ENCODE assay signal across 1 cellular context in the genomic region with DNA sequence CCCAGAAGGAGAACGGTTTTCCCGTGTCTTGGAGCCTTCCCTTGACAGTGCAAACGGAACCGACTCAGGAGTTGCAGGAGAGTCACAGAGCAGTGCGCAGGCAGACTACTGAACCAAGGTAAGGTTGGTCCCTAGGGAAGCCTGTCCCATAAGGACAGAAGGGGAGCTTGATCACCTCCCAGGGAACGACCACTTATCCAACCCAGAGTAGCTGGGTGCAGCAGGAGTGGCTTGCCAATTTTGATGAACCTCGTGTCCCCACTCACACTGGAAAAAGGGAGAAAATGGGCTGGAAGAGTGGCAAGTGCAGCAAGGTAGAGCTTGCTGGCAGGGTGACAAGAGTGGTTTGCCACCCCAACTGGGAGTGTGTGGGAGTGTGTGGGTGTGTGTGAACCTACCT.
TF ChIP-seq lines count a peak whose summit lies in the region.

No MANE protein-coding gene starts in this region.

TF ChIP-seq in SK-N-SH treated with all-trans-retinoic acid at 6 μM for 48 hours, 23 proteins besides CTCF, POLR2A, EP300 and RAD21 (continued from another document):
- TF ChIP-seq, protein P1, sequence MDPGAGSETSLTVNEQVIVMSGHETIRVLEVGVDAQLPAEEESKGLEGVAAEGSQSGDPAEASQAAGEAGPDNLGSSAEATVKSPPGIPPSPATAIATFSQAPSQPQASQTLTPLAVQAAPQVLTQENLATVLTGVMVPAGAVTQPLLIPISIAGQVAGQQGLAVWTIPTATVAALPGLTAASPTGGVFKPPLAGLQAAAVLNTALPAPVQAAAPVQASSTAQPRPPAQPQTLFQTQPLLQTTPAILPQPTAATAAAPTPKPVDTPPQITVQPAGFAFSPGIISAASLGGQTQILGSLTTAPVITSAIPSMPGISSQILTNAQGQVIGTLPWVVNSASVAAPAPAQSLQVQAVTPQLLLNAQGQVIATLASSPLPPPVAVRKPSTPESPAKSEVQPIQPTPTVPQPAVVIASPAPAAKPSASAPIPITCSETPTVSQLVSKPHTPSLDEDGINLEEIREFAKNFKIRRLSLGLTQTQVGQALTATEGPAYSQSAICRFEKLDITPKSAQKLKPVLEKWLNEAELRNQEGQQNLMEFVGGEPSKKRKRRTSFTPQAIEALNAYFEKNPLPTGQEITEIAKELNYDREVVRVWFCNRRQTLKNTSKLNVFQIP (CRISPR knock-in tag; IDR thresholded peaks at IDR 0.05; ENCODE audit: borderline replicate concordance, low read depth), result no peak
- no peak for TF ChIP-seq SNAI2 (CRISPR knock-in tag; IDR thresholded peaks at IDR 0.05)
- TF ChIP-seq, protein P2, sequence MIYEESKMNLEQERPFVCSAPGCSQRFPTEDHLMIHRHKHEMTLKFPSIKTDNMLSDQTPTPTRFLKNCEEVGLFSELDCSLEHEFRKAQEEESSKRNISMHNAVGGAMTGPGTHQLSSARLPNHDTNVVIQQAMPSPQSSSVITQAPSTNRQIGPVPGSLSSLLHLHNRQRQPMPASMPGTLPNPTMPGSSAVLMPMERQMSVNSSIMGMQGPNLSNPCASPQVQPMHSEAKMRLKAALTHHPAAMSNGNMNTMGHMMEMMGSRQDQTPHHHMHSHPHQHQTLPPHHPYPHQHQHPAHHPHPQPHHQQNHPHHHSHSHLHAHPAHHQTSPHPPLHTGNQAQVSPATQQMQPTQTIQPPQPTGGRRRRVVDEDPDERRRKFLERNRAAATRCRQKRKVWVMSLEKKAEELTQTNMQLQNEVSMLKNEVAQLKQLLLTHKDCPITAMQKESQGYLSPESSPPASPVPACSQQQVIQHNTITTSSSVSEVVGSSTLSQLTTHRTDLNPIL (CRISPR knock-in tag; IDR thresholded peaks at IDR 0.05; ENCODE audit: low read depth), result no peak
